In genomic region chr2:44920751-44921150, GRCh38 we compare ENCODE assay signal across 19 cellular contexts. TPM values are rescaled to one million over a fixed set of nuclear protein-coding genes. Genes with fewer than 3 reads are reported as not detected.
DNase-seq lines count a peak whose midpoint lies in the region; ATAC-seq, FAIRE-seq and TF ChIP-seq lines count a peak whose summit lies in the region.
"Had no signal": no experiment of that assay in that cellular context is flagged by ENCODE, and none has a peak within 500 bp of the region (broad histone marks: within the 10 kb centered on the region; RNA-seq: fewer than 3 reads in every experiment).

No MANE protein-coding gene starts in this region.

- TF ChIP-seq CTCF in GM12865 (IDR thresholded peaks at IDR 0.05; ENCODE audit: insufficient read depth, low read depth, low read length, missing control alignments): peak; percentile 6
- peak; percentile 59 for TF ChIP-seq CTCF in H9 (conservative IDR thresholded peaks at IDR 0.05)
- TF ChIP-seq CTCF in H1 (IDR thresholded peaks at IDR 0.05; ENCODE audit: control extremely low read depth in 1 of 3, insufficient read depth in 1 of 3, low read depth in 1 of 3, low read length in 3 of 3): peak; percentile 28 to 49 (median 47)
- TF ChIP-seq CTCF in progenitor cell of endocrine pancreas (IDR thresholded peaks at IDR 0.05; ENCODE audit: unreplicated experiment): peak; percentile 20

- H3K4ac ChIP-seq in H9 (ENCODE audit: low read depth, low read length) (no peak overlapping the region), H1 (replicated peaks; ENCODE audit: insufficient read length, low read depth, low read length) (no peak overlapping the region)

- no peak overlapping the region for H4K5ac ChIP-seq in H9 (ENCODE audit: insufficient read length, low read depth, low read length)
- H4K5ac ChIP-seq in H1 (ENCODE audit: insufficient read length, low read depth, low read length): no peak overlapping the region

- no peak for TF ChIP-seq POLR2A in H1 (IDR thresholded peaks at IDR 0.05; ENCODE audit: control extremely low read depth in 1 of 2, low read depth in 2 of 2, low read length in 2 of 2)

- no CpG with 5 or more reads among the region's 2 CpGs for WGBS in H9 (ENCODE audit: extremely low coverage, insufficient read length, low lambda C conversion rate)
- WGBS in H1 (ENCODE audit: extremely low coverage in 1 of 2, insufficient coverage in 1 of 2, insufficient read length in 1 of 2, insufficient replicate concordance in 2 of 2, low coverage in 1 of 2, low lambda C conversion rate in 2 of 2, missing lambda C conversion rate in 1 of 2), 2 experiments: 49% methylated on average over 2 of the region's 2 CpGs; no CpG with 5 or more reads in 1 of the 2 experiments

- H3K27ac Mint-ChIP-seq in H9 (no peak overlapping the region), progenitor cell of endocrine pancreas (no peak overlapping the region)
- H3K27ac Mint-ChIP-seq: CD4-positive, CD25-positive, alpha-beta regulatory T cell had no signal

- no peak overlapping the region for H3T11ph ChIP-seq in H9 (ENCODE audit: low read length)

- H3K79me1 ChIP-seq in H9 (ENCODE audit: insufficient read depth, low read depth, low read length, poor library complexity, severe bottlenecking): no peaks in the 10 kb centered on the region
- no peaks in the 10 kb centered on the region; the same call in 1 of the 2 replicates for H3K79me1 ChIP-seq in H1 (ENCODE audit: low read depth, low read length)

- H3K4me3 Mint-ChIP-seq in H9 (no peak overlapping the region), progenitor cell of endocrine pancreas (ENCODE audit: low read depth) (no peak overlapping the region)
- H3K4me3 Mint-ChIP-seq: CD4-positive, CD25-positive, alpha-beta regulatory T cell had no signal

- H3K9me3 Mint-ChIP-seq in H9 (no peaks in the 10 kb centered on the region), progenitor cell of endocrine pancreas (ENCODE audit: low read depth) (no peaks in the 10 kb centered on the region)

- H3K9me3 ChIP-seq in H9 (ENCODE audit: control insufficient read depth, low read depth, low read length) (no peaks in the 10 kb centered on the region), H1 (ENCODE audit: insufficient read depth in 2 of 2, low read depth in 1 of 2, low read length in 1 of 2) (no peaks in the 10 kb centered on the region)
- H3K9me3 ChIP-seq: SJSA1 had no signal

- H3K27ac ChIP-seq in H9 (ENCODE audit: insufficient read length, low read depth, low read length) (no peak overlapping the region), H1 (ENCODE audit: low read depth, low read length) (no peak overlapping the region)
- H3K27ac ChIP-seq: HL-60, SJSA1 had no signal

- H3K27me3 Mint-ChIP-seq in H9 (ENCODE audit: low read depth) (peaks cover 84% of the 10 kb centered on the region), progenitor cell of endocrine pancreas (peaks cover 96% of the 10 kb centered on the region)

- CTCF ChIA-PET in H1 (lab: Charles Lee; ENCODE audit: partially characterized antibody): interaction anchor here (0.7 to 1.2 kb wide), 7 partner anchors 10 to 259 kb away, joined by 3 to 4 read pairs (median 3); no protein-coding TSS in a partner anchor

- ATAC-seq in HG03039 (IDR thresholded peaks at IDR 0.05; ENCODE audit: unreplicated experiment): no peak

- H4K91ac ChIP-seq in H9 (ENCODE audit: insufficient read length, low read depth, low read length) (no peak overlapping the region), H1 (replicated peaks; ENCODE audit: insufficient read length, low read length) (no peak overlapping the region)

- no peak overlapping the region for H3K9ac ChIP-seq in H9 (ENCODE audit: extremely low read depth, insufficient read length, low read length)
- H3K9ac ChIP-seq in H1 (replicated peaks in 1 of 4; ENCODE audit: extremely low read depth in 1 of 4, low read depth in 3 of 4, low read length in 3 of 4): no peak overlapping the region

- H3K23me2 ChIP-seq in H9 (ENCODE audit: insufficient read length, low read depth, low read length, poor library complexity, severe bottlenecking): no peaks in the 10 kb centered on the region
- peaks cover 3% of the 10 kb centered on the region; the same call in 1 of the 2 replicates for H3K23me2 ChIP-seq in H1 (ENCODE audit: low read depth, low read length)

- H2BK120ac ChIP-seq in H9 (ENCODE audit: low read depth, low read length, poor library complexity, severe bottlenecking) (no peak overlapping the region), H1 (replicated peaks; ENCODE audit: low read depth, low read length) (no peak overlapping the region)

- no peak overlapping the region for H4K8ac ChIP-seq in H9 (replicated peaks; ENCODE audit: insufficient read length, low read depth, low read length)
- no peak overlapping the region for H4K8ac ChIP-seq in H1 (ENCODE audit: extremely low read depth, insufficient read depth, low read length)

- H4K20me1 ChIP-seq in H9 (ENCODE audit: control insufficient read depth, insufficient read depth, insufficient read length): no peaks in the 10 kb centered on the region
- peaks cover 0 to 2% of the 10 kb centered on the region in 2 experiments for H4K20me1 ChIP-seq in H1 (replicated peaks in 1 of 2; ENCODE audit: control insufficient read depth in 1 of 2, insufficient read depth in 2 of 2, low read length in 2 of 2)

- H3K4me1 ChIP-seq in H9 (ENCODE audit: insufficient read depth, low read length) (peaks cover 2% of the 10 kb centered on the region; the same call in 1 of the 2 replicates), H1 (replicated peaks in 1 of 4; ENCODE audit: control insufficient read depth in 3 of 4, insufficient read depth in 4 of 4, low read length in 3 of 4) (peaks cover 0 to 4% (median 1%) of the 10 kb centered on the region in 4 experiments; a peak in 3 of 7 replicates)

- H3K23ac ChIP-seq in H9 (ENCODE audit: insufficient read length, low read depth, low read length) (no peak overlapping the region), H1 (ENCODE audit: insufficient read length) (no peak overlapping the region)

- POLR2A ChIA-PET in H1 (lab: Charles Lee; ENCODE audit: partially characterized antibody): no interaction called here

- H2BK20ac ChIP-seq in H9 (ENCODE audit: low read depth, low read length, poor library complexity, severe bottlenecking) (no peak overlapping the region), H1 (ENCODE audit: low read length) (no peak overlapping the region)

- no peaks in the 10 kb centered on the region for H3K79me2 ChIP-seq in H9 (ENCODE audit: insufficient read depth, low read length)
- no peaks in the 10 kb centered on the region for H3K79me2 ChIP-seq in H1 (ENCODE audit: control insufficient read depth in 1 of 2, insufficient read depth in 2 of 2, low read length in 2 of 2)

- no peak overlapping the region for H3K56ac ChIP-seq in H9 (ENCODE audit: insufficient read length, low read depth, low read length)
- no peak overlapping the region for H3K56ac ChIP-seq in H1 (replicated peaks; ENCODE audit: insufficient read length, low read depth, low read length)

- peaks cover 9 to 20% of the 10 kb centered on the region in 2 experiments for H3K4me1 Mint-ChIP-seq in H9
- no peaks in the 10 kb centered on the region for H3K4me1 Mint-ChIP-seq in progenitor cell of endocrine pancreas (ENCODE audit: low read depth)
- H3K4me1 Mint-ChIP-seq: CD4-positive, CD25-positive, alpha-beta regulatory T cell had no signal

- H3K4me3 ChIP-seq in GM12865 (ENCODE audit: low read depth, low read length) (no peak overlapping the region), H1 (ENCODE audit: extremely low read depth in 1 of 4, insufficient read depth in 2 of 4, low read depth in 3 of 4, low read length in 4 of 4) (no peak overlapping the region)
- H3K4me3 ChIP-seq: SJSA1 had no signal

- no peak for TF ChIP-seq EP300 in H1 (IDR thresholded peaks at IDR 0.05; ENCODE audit: borderline replicate concordance in 1 of 2, low read depth in 2 of 2, low read length in 2 of 2)

- H3K36me3 ChIP-seq in H1 (ENCODE audit: control insufficient read depth in 2 of 4, insufficient read depth in 4 of 4, low read length in 3 of 4): no peaks in the 10 kb centered on the region
- H3K36me3 ChIP-seq: SJSA1 had no signal

- H3K14ac ChIP-seq in H9 (ENCODE audit: insufficient read depth, low read length) (no peak overlapping the region), H1 (ENCODE audit: insufficient read length) (no peak overlapping the region)

- H3K36me3 Mint-ChIP-seq in H9 (ENCODE audit: insufficient read depth in 1 of 3, low read depth in 3 of 3) (no peaks in the 10 kb centered on the region; a peak in 1 of 7 replicates), progenitor cell of endocrine pancreas (ENCODE audit: insufficient read depth) (no peaks in the 10 kb centered on the region)
- H3K36me3 Mint-ChIP-seq: CD4-positive, CD25-positive, alpha-beta regulatory T cell had no signal

- TF ChIP-seq RAD21 in H1 (IDR thresholded peaks at IDR 0.05 in 1 of 2, conservative IDR thresholded peaks at IDR 0.05 in 1 of 2; ENCODE audit: low read depth in 2 of 2, low read length in 2 of 2): peak in 1 of 2 experiments; percentile 29; a peak in 2 of 4 replicates

- no peak overlapping the region for H2BK12ac ChIP-seq in H9 (ENCODE audit: insufficient read length, low read depth, low read length)
- H2BK12ac ChIP-seq in H1 (ENCODE audit: low read depth, low read length): no peak overlapping the region

- H3K27me3 ChIP-seq in H9 (ENCODE audit: insufficient read depth, low read length) (peaks cover 17% of the 10 kb centered on the region), H1 (replicated peaks in 1 of 4; ENCODE audit: control insufficient read depth in 3 of 4, extremely low read depth in 1 of 4, insufficient read depth in 3 of 4, low read length in 3 of 4) (peaks cover 6 to 24% (median 21%) of the 10 kb centered on the region in 4 experiments)
- H3K27me3 ChIP-seq: SJSA1 had no signal

- H2BK15ac ChIP-seq in H9 (ENCODE audit: low read depth, low read length) (no peak overlapping the region), H1 (ENCODE audit: low read length) (no peak overlapping the region)

- no peak overlapping the region for H3K4me2 ChIP-seq in H9 (ENCODE audit: insufficient read depth, insufficient read length, low read length)
- no peak overlapping the region for H3K4me2 ChIP-seq in H1 (ENCODE audit: insufficient read depth in 1 of 2, low read depth in 2 of 2, low read length in 2 of 2)

- FAIRE-seq in H1 (lab: Jason Lieb, UNC): no peak
- FAIRE-seq: GM12891, GM18507, HTR-8/SVneo had no signal

- no peak overlapping the region for H2AK5ac ChIP-seq in H9 (ENCODE audit: insufficient read length, low read length)
- H2AK5ac ChIP-seq in H1 (ENCODE audit: low read depth, low read length): no peak overlapping the region

- H2AFZ ChIP-seq in H9 (ENCODE audit: low read length): no peak overlapping the region
- no peak overlapping the region for H2AFZ ChIP-seq in H1 (ENCODE audit: low read length)

- H2BK5ac ChIP-seq in H9 (ENCODE audit: insufficient read length, low read length): no peak overlapping the region
- no peak overlapping the region for H2BK5ac ChIP-seq in H1 (ENCODE audit: low read depth, low read length)

- DNase-seq in GM12865 (ENCODE audit: low read depth) (no peak), H9 (no peak), H1 (ENCODE audit: low read depth in 1 of 2, low spot score in 2 of 2) (no peak), progenitor cell of endocrine pancreas (ENCODE audit: low spot score, unreplicated experiment) (no peak), NCI-H1048 (lab: John Stamatoyannopoulos, UW) (no peak), globus pallidus (ENCODE audit: low spot score) (no peak)
- DNase-seq: ACHN; CD4-positive, CD25-positive, alpha-beta regulatory T cell; NCI-H1436 treated with DMSO at 0.1 percent for 48 hours; NCI-H2029 treated with DMSO at 0.1 percent for 48 hours; NCI-H510A; NCI-H82 had no signal

- H3K18ac ChIP-seq in H9 (ENCODE audit: insufficient read length, low read depth, low read length) (no peak overlapping the region), H1 (ENCODE audit: extremely low read depth, low read length) (no peak overlapping the region)

RNA-seq across cellular contexts. Expression of gene SIX3, which starts 20.8 kb away (rescaled TPM):
- 0.35 and 0.55 TPM in 2 replicates for total RNA-seq in H9 (2021)
- total RNA-seq in H1 (2021; fragmentation: NEBNext Ultra II Directional; extraction: Animal tissue kit (Norgen Biotek cat#: 25700)): 0.19 and 0.21 TPM in 2 replicates
- 0.02 and 0.52 TPM in 2 replicates for polyA plus RNA-seq in H1 (2011; rRNA removed)
- polyA plus RNA-seq in H1 (2011; cell fraction: cytosol; rRNA removed): 0.31 TPM
- polyA plus RNA-seq in H1 (2011; cell fraction: nucleus; rRNA removed): 0.41 TPM
- 0.10 to 0.13 TPM (median 0.13 TPM) in 3 of 4 replicates, not detected in the other for polyA plus RNA-seq in H1 (2012, experiment 1 of 2)
- 0.09 TPM for polyA plus RNA-seq in H1 (2012, experiment 2 of 2)
- polyA plus RNA-seq in H1 (2013, experiment 1 of 2): 0.10 TPM
- 0.07 TPM for polyA plus RNA-seq in H1 (2013, experiment 2 of 2)
- polyA minus RNA-seq in H1 (2011; rRNA and poly(A)+ RNA removed): 0.09 TPM in 1 of 2 replicates, not detected in the other
- not detected for polyA minus RNA-seq in H1 (2011; cell fraction: cytosol; rRNA and poly(A)+ RNA removed)
- 0.50 TPM for polyA minus RNA-seq in H1 (2011; cell fraction: nucleus; rRNA and poly(A)+ RNA removed)
- not detected in 2 replicates for total RNA-seq in progenitor cell of endocrine pancreas
- total RNA-seq: CD4-positive, CD25-positive, alpha-beta regulatory T cell; H4; SJSA1 had no signal
- polyA plus RNA-seq: CD4-positive, CD25-positive, alpha-beta regulatory T cell had no signal

Comparison
In these comparisons a context has a peak if more than half of its experiments do, and no peak if none do; other contexts are left out.
1. CTCF ChIP-seq: peak in every context shown above with its lines; median percentile 59 in H9; 47 in H1; 20 in progenitor cell of endocrine pancreas; 6 in GM12865.